In genomic region chrX:88883205-88883604, GRCh38 we compare ENCODE assay signal across 21 cellular contexts.
"Had no signal": no experiment of that assay in that cellular context is flagged by ENCODE, and none has a peak within 500 bp of the region (broad histone marks: within the 10 kb centered on the region; RNA-seq: fewer than 3 reads in every experiment).

No MANE protein-coding gene starts in this region.

- H3K27ac ChIP-seq: gastrocnemius medialis, neutrophil, ovary, prostate gland, tibial artery had no signal

- ATAC-seq: activated naive CD4-positive, alpha-beta T cell treated with anti-CD3 and anti-CD28 coated beads, Interleukin-2, amount 50 U/mL, for 72 hours; activated T-helper 17 cell treated with anti-CD3 and anti-CD28 coated beads, Interleukin-2, amount 50 U/mL, for 72 hours; gastrocnemius medialis; left ventricle myocardium superior; natural killer cell treated with Interleukin-12 subunit alpha and Interleukin-12 subunit beta and Interleukin-15 and Interleukin-18, amount 100 ng/mL, for 72 hours; WTC11 had no signal

- DNase-seq: activated CD8-positive, alpha-beta memory T cell treated with anti-CD3 and anti-CD28 coated beads for 24 hours; activated CD8-positive, alpha-beta memory T cell treated with anti-CD3 and anti-CD28 coated beads, Interleukin-2, amount 50 U/mL, for 4 hours; activated T-cell treated with anti-CD3 and anti-CD28 coated beads, Interleukin-2, amount 50 U/mL, for 24 hours; aorta; caudate nucleus; effector CD4-positive, alpha-beta T cell; gastrocnemius medialis; hypothalamus; left ventricle myocardium superior; ovary; stimulated activated CD4-positive, alpha-beta T cell treated with anti-CD3 and anti-CD28 coated beads, Interleukin-12 subunit alpha, Interleukin-12 subunit beta, amount 100 ng/mL, for 4 hours; stimulated activated CD4-positive, alpha-beta T cell treated with anti-CD3 and anti-CD28 coated beads, Interleukin-4, amount 100 ng/mL, for 4 hours; substantia nigra; T-helper 9 cell; tibial artery had no signal

- H3K36me3 ChIP-seq: gastrocnemius medialis, neutrophil, ovary, prostate gland, tibial artery had no signal

- H3K4me3 ChIP-seq: gastrocnemius medialis, ovary, prostate gland, tibial artery had no signal

- H3K4me1 ChIP-seq: gastrocnemius medialis, prostate gland, tibial artery had no signal

- H3K9me3 ChIP-seq: gastrocnemius medialis, neutrophil, ovary, prostate gland, tibial artery had no signal

- H3K27me3 ChIP-seq: gastrocnemius medialis, neutrophil, ovary, tibial artery had no signal
